8 cellular contexts compared by ENCODE assay signal in the genomic region with DNA sequence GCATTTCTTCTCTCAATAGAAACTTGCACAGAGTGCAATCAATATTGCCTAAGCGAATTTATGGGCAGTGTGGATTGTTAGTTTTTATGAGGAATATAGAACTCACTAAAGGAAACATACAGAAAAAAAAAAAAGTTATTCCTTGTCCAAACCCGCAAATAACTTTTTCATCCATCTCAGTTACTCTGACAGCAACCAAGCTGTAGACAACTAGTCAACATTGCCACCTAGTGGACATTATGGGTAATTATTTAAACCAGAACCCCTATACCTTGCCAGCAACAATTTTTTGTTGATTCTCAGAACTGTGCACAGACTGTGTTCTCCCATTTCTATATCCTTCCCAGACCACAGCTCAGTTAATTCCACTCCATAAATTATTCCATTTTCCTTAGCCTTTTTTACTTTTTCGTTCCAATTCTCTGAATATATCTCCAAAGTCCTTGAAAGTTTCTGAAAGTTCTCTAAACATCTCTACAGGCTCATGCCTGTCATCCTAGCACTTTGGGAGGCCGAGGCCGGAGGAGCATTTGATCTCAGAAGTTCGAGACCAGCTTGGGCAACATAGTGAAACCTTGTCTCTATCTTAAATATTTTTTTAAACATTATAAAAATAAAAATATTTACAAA. TPM values are rescaled to one million over a fixed set of nuclear protein-coding genes. Genes with fewer than 3 reads are reported as not detected.
DNase-seq lines count a peak whose midpoint lies in the region; ATAC-seq lines count a peak whose summit lies in the region.

No MANE protein-coding gene starts in this region.

- peak; percentile 41 for ATAC-seq in HG02678 (IDR thresholded peaks at IDR 0.05; ENCODE audit: unreplicated experiment)
- no peak for ATAC-seq in HG03135 (IDR thresholded peaks at IDR 0.05; ENCODE audit: unreplicated experiment)

- H3K79me1 ChIP-seq in mesendoderm (ENCODE audit: low read length) = no peaks in the 10 kb centered on the region

- H3K4ac ChIP-seq in mesendoderm (ENCODE audit: low read depth, low read length) = no peak overlapping the region

- H3K9ac ChIP-seq in mesendoderm (ENCODE audit: low read length) = no peak overlapping the region

- no peak overlapping the region for H4K8ac ChIP-seq in mesendoderm (ENCODE audit: low read depth, low read length)

- no peak overlapping the region for H4K5ac ChIP-seq in mesendoderm (ENCODE audit: low read length)

- H2BK15ac ChIP-seq in mesendoderm (replicated peaks; ENCODE audit: low read depth) = no peak overlapping the region

- no peaks in the 10 kb centered on the region for H3K36me3 ChIP-seq in mesendoderm (ENCODE audit: control insufficient read depth, insufficient read depth, low read length)

- no peak overlapping the region for H2AK5ac ChIP-seq in mesendoderm (ENCODE audit: low read length)

- peaks cover 7% of the 10 kb centered on the region for H3K27me3 ChIP-seq in mesendoderm (ENCODE audit: insufficient read depth, low read length, poor library complexity)

- no peaks in the 10 kb centered on the region for H3K79me2 ChIP-seq in mesendoderm (ENCODE audit: control insufficient read depth, insufficient read depth, low read length)

- DNase-seq in NOMO-1 (lab: John Stamatoyannopoulos, UW; ENCODE audit: unreplicated experiment in 2 of 2) (peak; percentile 30 to 70), NOMO-1 treated with dmso at 0.1 percent for 144 hours (lab: John Stamatoyannopoulos, UW; ENCODE audit: unreplicated experiment) (no peak), NCI-H774 (lab: John Stamatoyannopoulos, UW) (peak; percentile 12), mesendoderm (peak; percentile 56)
- DNase-seq in central memory CD4-positive, alpha-beta T cell = peak; percentile 52
- DNase-seq in activated CD4-positive, CD25-positive, alpha-beta regulatory T cell (lab: John Stamatoyannopoulos, UW) = no peak

- H2BK120ac ChIP-seq in mesendoderm (ENCODE audit: low read depth, low read length) = no peak overlapping the region

- H2BK5ac ChIP-seq in mesendoderm (ENCODE audit: low read length) = no peak overlapping the region

- H3K4me1 ChIP-seq in mesendoderm (ENCODE audit: control insufficient read depth, low read depth, low read length) = peaks cover 5% of the 10 kb centered on the region

- WGBS in mesendoderm (ENCODE audit: extremely low coverage, insufficient coverage, low lambda C conversion rate) = no CpG with 5 or more reads among the region's 6 CpGs

- H3K18ac ChIP-seq in mesendoderm (ENCODE audit: low read length) = no peak overlapping the region

- H3K23ac ChIP-seq in mesendoderm (ENCODE audit: low read length) = no peak overlapping the region

- no peak overlapping the region for H3K4me3 ChIP-seq in mesendoderm (ENCODE audit: low read length)

- no peak overlapping the region for H3K56ac ChIP-seq in mesendoderm (ENCODE audit: low read length)

- no peak overlapping the region for H3K27ac ChIP-seq in mesendoderm (ENCODE audit: low read depth, low read length)

- H3K4me2 ChIP-seq in mesendoderm (ENCODE audit: low read length) = no peak overlapping the region

RNA-seq across cellular contexts. Expression of a gene that starts 2.6 kb away (rescaled TPM):
- 2.1 TPM for polyA plus RNA-seq in mesendoderm (2013, experiment 1 of 2)
- polyA plus RNA-seq in mesendoderm (2013, experiment 2 of 2) = 1.8 TPM

Comparison
In these comparisons a context has a peak if more than half of its experiments do, and no peak if none do; other contexts are left out.
1. DNase-seq: peak in NOMO-1 (2 of 2), NCI-H774 (single experiment), central memory CD4-positive, alpha-beta T cell (single experiment) and mesendoderm (single experiment); none in NOMO-1 treated with dmso at 0.1 percent for 144 hours (single experiment) and activated CD4-positive, CD25-positive, alpha-beta regulatory T cell (0 of 4).